In the genomic region with DNA sequence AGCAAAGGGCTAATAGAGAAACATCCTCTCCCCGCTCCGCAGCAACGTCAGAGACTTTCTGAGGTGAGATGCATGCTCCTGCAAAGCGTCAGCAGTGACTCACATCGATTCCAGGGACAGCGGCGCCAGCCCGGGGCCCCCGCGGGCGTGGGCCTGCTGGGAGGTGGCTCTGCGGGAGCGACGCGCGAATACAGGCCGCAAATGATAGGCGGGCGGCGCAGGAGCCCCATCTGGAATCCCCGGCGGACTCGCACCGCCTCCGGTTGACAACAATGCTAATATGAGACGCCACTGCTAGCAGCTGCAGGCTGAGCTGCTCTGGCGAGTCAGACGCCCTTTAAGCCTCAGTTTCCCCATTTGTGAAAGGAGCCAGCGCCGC, we compare ENCODE assay signal across 8 cellular contexts. TPM values are rescaled to one million over a fixed set of nuclear protein-coding genes. Genes with fewer than 3 reads are reported as not detected.
DNase-seq lines count a peak whose midpoint lies in the region; ATAC-seq and TF ChIP-seq lines count a peak whose summit lies in the region.

No MANE protein-coding gene starts in this region.

- H3K36me3 ChIP-seq in Panc1 (ENCODE audit: control insufficient read depth, insufficient read depth, low read length) = peaks cover 9% of the 10 kb centered on the region

- intact Hi-C loops in Panc1 (cut with micrococcal nuclease; ENCODE audit: unreplicated experiment) = no loop called here

- no peaks in the 10 kb centered on the region for H3K27me3 ChIP-seq in Panc1 (ENCODE audit: control insufficient read depth, insufficient read depth, low read length)

- no peak for TF ChIP-seq CTCF in Panc1 (IDR thresholded peaks at IDR 0.05)
- no peak for TF ChIP-seq CTCF in fibroblast of the aortic adventitia (IDR thresholded peaks at IDR 0.05; ENCODE audit: insufficient read depth, low read length)
- no peak for TF ChIP-seq CTCF in neural crest cell (conservative IDR thresholded peaks at IDR 0.05)

- peak overlapping the region; percentile 98 for H3K4me3 Mint-ChIP-seq in activated T-helper 17 cell treated with anti-CD3 and anti-CD28 coated beads, Interleukin-2, amount 50 U/mL, for 72 hours
- peak overlapping the region; percentile 98 for H3K4me3 Mint-ChIP-seq in neural crest cell
- H3K4me3 Mint-ChIP-seq in stimulated activated naive CD8-positive, alpha-beta T cell treated with anti-CD3 and anti-CD28 coated beads, Interleukin-15, amount 100 ng/mL, for 72 hours = peak overlapping the region; percentile 94 to 96

- H3K4me3 ChIP-seq in Panc1 (ENCODE audit: low read depth in 2 of 2, low read length in 2 of 2) (peak overlapping the region; percentile 77 to 80), fibroblast of the aortic adventitia (ENCODE audit: low read depth, low read length) (peak overlapping the region; percentile 86)

- in situ Hi-C loops in Panc1 (cut with HindIII; ENCODE audit: low pct_unique_long_range_greater_than_20kb, low sequenced_read_pairs) = no loop called here

- H3K27ac ChIP-seq in Panc1 (ENCODE audit: low read length) = peak overlapping the region; percentile 90

- no peaks in the 10 kb centered on the region for H3K9me3 Mint-ChIP-seq in activated T-helper 17 cell treated with anti-CD3 and anti-CD28 coated beads, Interleukin-2, amount 50 U/mL, for 72 hours
- H3K9me3 Mint-ChIP-seq in neural crest cell = no peaks in the 10 kb centered on the region
- no peaks in the 10 kb centered on the region for H3K9me3 Mint-ChIP-seq in stimulated activated naive CD8-positive, alpha-beta T cell treated with anti-CD3 and anti-CD28 coated beads, Interleukin-15, amount 100 ng/mL, for 72 hours

- no TSS peak for BruUV-seq in Panc1 (replicated peaks; lab: Mats Ljungman, UMichigan)

- DNase-seq in Panc1 (ENCODE audit: low read depth, low spot score) (no peak), fibroblast of the aortic adventitia (ENCODE audit: low read depth) (peak; percentile 81), neural crest cell (ENCODE audit: low read depth, low spot score) (no peak)
- peak; percentile 93 to 95 for DNase-seq in stimulated activated naive CD8-positive, alpha-beta T cell treated with anti-CD3 and anti-CD28 coated beads, Interleukin-15, amount 100 ng/mL, for 72 hours

- peaks cover 44% of the 10 kb centered on the region for H3K4me1 ChIP-seq in Panc1 (ENCODE audit: control insufficient read depth, insufficient read depth, low read length)

- ATAC-seq in GM18502 (IDR thresholded peaks at IDR 0.05; ENCODE audit: poor library complexity, unreplicated experiment) (peak; percentile 27), HG03342 (IDR thresholded peaks at IDR 0.05; ENCODE audit: unreplicated experiment) (peak; percentile 18), Panc1 (peak; percentile 46), GM19351 (IDR thresholded peaks at IDR 0.05; ENCODE audit: unreplicated experiment) (no peak)
- ATAC-seq in activated T-helper 17 cell treated with anti-CD3 and anti-CD28 coated beads, Interleukin-2, amount 50 U/mL, for 72 hours (replicated peaks) = peak; percentile 69
- peak; percentile 76 for ATAC-seq in stimulated activated naive CD8-positive, alpha-beta T cell treated with anti-CD3 and anti-CD28 coated beads, Interleukin-15, amount 100 ng/mL, for 72 hours

- H3K9me3 ChIP-seq in Panc1 (ENCODE audit: control insufficient read depth, insufficient read depth, low read depth, low read length) = no peaks in the 10 kb centered on the region

- POLR2A ChIA-PET in Panc1 (lab: Charles Lee) = no interaction called here

- no peaks in the 10 kb centered on the region for H3K27me3 Mint-ChIP-seq in activated T-helper 17 cell treated with anti-CD3 and anti-CD28 coated beads, Interleukin-2, amount 50 U/mL, for 72 hours
- no peaks in the 10 kb centered on the region for H3K27me3 Mint-ChIP-seq in neural crest cell (ENCODE audit: low read depth)
- no peaks in the 10 kb centered on the region for H3K27me3 Mint-ChIP-seq in stimulated activated naive CD8-positive, alpha-beta T cell treated with anti-CD3 and anti-CD28 coated beads, Interleukin-15, amount 100 ng/mL, for 72 hours

- H3K36me3 Mint-ChIP-seq in activated T-helper 17 cell treated with anti-CD3 and anti-CD28 coated beads, Interleukin-2, amount 50 U/mL, for 72 hours (ENCODE audit: low read depth) = peaks cover 49% of the 10 kb centered on the region
- peaks cover 10% of the 10 kb centered on the region for H3K36me3 Mint-ChIP-seq in neural crest cell (ENCODE audit: low read depth)

- CTCF ChIA-PET in Panc1 (lab: Charles Lee) = no interaction called here

- peaks cover 15% of the 10 kb centered on the region for H3K4me1 Mint-ChIP-seq in activated T-helper 17 cell treated with anti-CD3 and anti-CD28 coated beads, Interleukin-2, amount 50 U/mL, for 72 hours
- peaks cover 33% of the 10 kb centered on the region for H3K4me1 Mint-ChIP-seq in neural crest cell
- H3K4me1 Mint-ChIP-seq in stimulated activated naive CD8-positive, alpha-beta T cell treated with anti-CD3 and anti-CD28 coated beads, Interleukin-15, amount 100 ng/mL, for 72 hours = peaks cover 51% of the 10 kb centered on the region

- H3K27ac Mint-ChIP-seq in activated T-helper 17 cell treated with anti-CD3 and anti-CD28 coated beads, Interleukin-2, amount 50 U/mL, for 72 hours = peak overlapping the region; percentile 97
- peak overlapping the region; percentile 62 for H3K27ac Mint-ChIP-seq in neural crest cell (ENCODE audit: unreplicated experiment)
- peak overlapping the region; percentile 99 to 100 for H3K27ac Mint-ChIP-seq in stimulated activated naive CD8-positive, alpha-beta T cell treated with anti-CD3 and anti-CD28 coated beads, Interleukin-15, amount 100 ng/mL, for 72 hours

RNA-seq across cellular contexts. Expression of a gene that starts 0.6 kb away (rescaled TPM):
- 140 TPM for total RNA-seq in Panc1 (2021; ENCODE audit: unreplicated experiment)
- 141 TPM for polyA plus RNA-seq in Panc1 (2012; ENCODE audit: insufficient read length)
- 100 to 1,000 TPM in 1 of 2 donors, 10 to 100 TPM in 1; 81.6 to 166 TPM for total RNA-seq in activated T-helper 17 cell treated with anti-CD3 and anti-CD28 coated beads, Interleukin-2, amount 50 U/mL, for 72 hours
- 78.5 and 89.4 TPM in 2 replicates for total RNA-seq in fibroblast of the aortic adventitia (ENCODE audit: low replicate concordance)
- 118 and 121 TPM in 2 replicates for total RNA-seq in neural crest cell

RNA-seq across cellular contexts. Expression of a gene that starts 15.9 kb away (rescaled TPM):
- 62.0 TPM for total RNA-seq in Panc1 (2021; ENCODE audit: unreplicated experiment)
- polyA plus RNA-seq in Panc1 (2012; ENCODE audit: insufficient read length) = 68.0 TPM
- 10 to 100 TPM; 28.3 to 48.6 TPM for total RNA-seq in activated T-helper 17 cell treated with anti-CD3 and anti-CD28 coated beads, Interleukin-2, amount 50 U/mL, for 72 hours
- 33.3 and 45.9 TPM in 2 replicates for total RNA-seq in fibroblast of the aortic adventitia (ENCODE audit: low replicate concordance)
- total RNA-seq in neural crest cell = 83.8 and 84.3 TPM in 2 replicates

RNA-seq across cellular contexts. Expression of a gene that starts 44.7 kb away (rescaled TPM):
- total RNA-seq in Panc1 (2021; ENCODE audit: unreplicated experiment) (0.33 TPM), fibroblast of the aortic adventitia (ENCODE audit: low replicate concordance) (0.99 and 1.6 TPM in 2 replicates), neural crest cell (0.61 and 1.8 TPM in 2 replicates)
- 0.44 TPM for polyA plus RNA-seq in Panc1 (2012; ENCODE audit: insufficient read length)
- total RNA-seq in activated T-helper 17 cell treated with anti-CD3 and anti-CD28 coated beads, Interleukin-2, amount 50 U/mL, for 72 hours = under 1 TPM; 0.41 to 0.50 TPM

Comparison
In these comparisons a context has a peak if more than half of its experiments do, and no peak if none do; other contexts are left out.
1. DNase-seq: peak in fibroblast of the aortic adventitia (single experiment) and stimulated activated naive CD8-positive, alpha-beta T cell treated with anti-CD3 and anti-CD28 coated beads, Interleukin-15, amount 100 ng/mL, for 72 hours (2 of 2); none in Panc1 (single experiment) and neural crest cell (single experiment).
2. Peak in every context shown above with its lines, with median percentiles within 50 percentile points of each other: H3K27ac Mint-ChIP-seq and H3K4me3 Mint-ChIP-seq.